ENCODE assay signal across 1 cellular context in the genomic region with DNA sequence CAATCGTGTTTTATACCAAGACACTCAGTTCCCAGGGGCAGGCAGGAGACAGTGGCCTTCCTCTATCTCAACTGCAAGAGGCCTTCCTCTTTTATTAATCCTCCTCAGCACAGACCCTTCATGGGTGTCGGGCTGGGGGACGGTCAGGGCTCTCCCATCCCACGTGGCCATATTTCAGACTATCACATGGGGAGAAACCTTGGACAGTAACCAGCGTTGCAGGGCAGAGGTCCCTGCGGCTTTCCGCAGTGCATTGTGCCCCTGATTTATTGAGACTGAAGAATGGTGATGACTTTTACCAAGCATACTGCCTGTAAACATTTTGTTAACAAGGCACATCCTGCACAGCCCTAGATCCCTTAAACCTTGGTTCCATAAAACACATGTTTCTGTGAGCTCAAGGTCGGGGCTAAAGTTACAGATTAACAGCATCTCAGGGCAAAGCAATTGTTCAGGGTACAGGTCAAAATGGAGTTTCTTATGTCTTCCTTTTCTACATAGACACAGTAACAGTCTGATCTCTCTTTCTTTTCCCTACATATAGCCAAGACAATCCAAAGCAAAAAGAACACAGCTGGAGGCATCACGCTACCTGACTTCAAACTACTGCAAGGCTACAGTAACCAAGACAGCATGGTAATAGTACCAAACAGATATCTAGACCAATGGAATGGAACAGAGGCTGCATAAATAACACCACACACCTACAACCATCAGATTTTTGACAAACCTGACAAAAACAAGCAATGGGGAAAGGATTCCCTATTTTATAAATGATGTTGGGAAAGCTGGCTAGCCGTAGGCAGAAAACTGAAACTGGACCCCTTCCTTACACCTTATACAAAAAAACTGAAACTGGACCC.
TF ChIP-seq lines count a peak whose summit lies in the region.
"Not testable (repeated sequence)": the region's sequence is repeated elsewhere in the genome, so short reads cannot be mapped to it uniquely, and the experiment has no call there.

No MANE protein-coding gene starts in this region.

TF ChIP-seq in HepG2, 621 proteins besides CTCF, POLR2A, EP300 and RAD21 (continued from another document and continues in another):
- TF ChIP-seq, protein P1, sequence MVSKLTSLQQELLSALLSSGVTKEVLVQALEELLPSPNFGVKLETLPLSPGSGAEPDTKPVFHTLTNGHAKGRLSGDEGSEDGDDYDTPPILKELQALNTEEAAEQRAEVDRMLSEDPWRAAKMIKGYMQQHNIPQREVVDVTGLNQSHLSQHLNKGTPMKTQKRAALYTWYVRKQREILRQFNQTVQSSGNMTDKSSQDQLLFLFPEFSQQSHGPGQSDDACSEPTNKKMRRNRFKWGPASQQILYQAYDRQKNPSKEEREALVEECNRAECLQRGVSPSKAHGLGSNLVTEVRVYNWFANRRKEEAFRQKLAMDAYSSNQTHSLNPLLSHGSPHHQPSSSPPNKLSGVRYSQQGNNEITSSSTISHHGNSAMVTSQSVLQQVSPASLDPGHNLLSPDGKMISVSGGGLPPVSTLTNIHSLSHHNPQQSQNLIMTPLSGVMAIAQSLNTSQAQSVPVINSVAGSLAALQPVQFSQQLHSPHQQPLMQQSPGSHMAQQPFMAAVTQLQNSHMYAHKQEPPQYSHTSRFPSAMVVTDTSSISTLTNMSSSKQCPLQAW (CRISPR knock-in tag; IDR thresholded peaks at IDR 0.05): peak; percentile 100
- peak; percentile 36; the same call in 1 of the 2 replicates for TF ChIP-seq YEATS2 (CRISPR knock-in tag; IDR thresholded peaks at IDR 0.05; ENCODE audit: borderline replicate concordance)
- peak; percentile 88 for TF ChIP-seq SOX5 (CRISPR knock-in tag; IDR thresholded peaks at IDR 0.05; ENCODE audit: borderline replicate concordance)
- TF ChIP-seq, protein P2, sequence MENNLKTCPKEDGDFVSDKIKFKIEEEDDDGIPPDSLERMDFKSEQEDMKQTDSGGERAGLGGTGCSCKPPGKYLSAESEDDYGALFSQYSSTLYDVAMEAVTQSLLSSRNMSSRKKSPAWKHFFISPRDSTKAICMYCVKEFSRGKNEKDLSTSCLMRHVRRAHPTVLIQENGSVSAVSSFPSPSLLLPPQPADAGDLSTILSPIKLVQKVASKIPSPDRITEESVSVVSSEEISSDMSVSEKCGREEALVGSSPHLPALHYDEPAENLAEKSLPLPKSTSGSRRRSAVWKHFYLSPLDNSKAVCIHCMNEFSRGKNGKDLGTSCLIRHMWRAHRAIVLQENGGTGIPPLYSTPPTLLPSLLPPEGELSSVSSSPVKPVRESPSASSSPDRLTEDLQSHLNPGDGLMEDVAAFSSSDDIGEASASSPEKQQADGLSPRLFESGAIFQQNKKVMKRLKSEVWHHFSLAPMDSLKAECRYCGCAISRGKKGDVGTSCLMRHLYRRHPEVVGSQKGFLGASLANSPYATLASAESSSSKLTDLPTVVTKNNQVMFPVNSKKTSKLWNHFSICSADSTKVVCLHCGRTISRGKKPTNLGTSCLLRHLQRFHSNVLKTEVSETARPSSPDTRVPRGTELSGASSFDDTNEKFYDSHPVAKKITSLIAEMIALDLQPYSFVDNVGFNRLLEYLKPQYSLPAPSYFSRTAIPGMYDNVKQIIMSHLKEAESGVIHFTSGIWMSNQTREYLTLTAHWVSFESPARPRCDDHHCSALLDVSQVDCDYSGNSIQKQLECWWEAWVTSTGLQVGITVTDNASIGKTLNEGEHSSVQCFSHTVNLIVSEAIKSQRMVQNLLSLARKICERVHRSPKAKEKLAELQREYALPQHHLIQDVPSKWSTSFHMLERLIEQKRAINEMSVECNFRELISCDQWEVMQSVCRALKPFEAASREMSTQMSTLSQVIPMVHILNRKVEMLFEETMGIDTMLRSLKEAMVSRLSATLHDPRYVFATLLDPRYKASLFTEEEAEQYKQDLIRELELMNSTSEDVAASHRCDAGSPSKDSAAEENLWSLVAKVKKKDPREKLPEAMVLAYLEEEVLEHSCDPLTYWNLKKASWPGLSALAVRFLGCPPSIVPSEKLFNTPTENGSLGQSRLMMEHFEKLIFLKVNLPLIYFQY (CRISPR knock-in tag; IDR thresholded peaks at IDR 0.05; ENCODE audit: borderline replicate concordance): peak; percentile 35; the same call in 1 of the 2 replicates
- TF ChIP-seq KDM3A (CRISPR knock-in tag; IDR thresholded peaks at IDR 0.05; ENCODE audit: low read depth): peak; percentile 48; the same call in 1 of the 2 replicates
- TF ChIP-seq, protein P3, sequence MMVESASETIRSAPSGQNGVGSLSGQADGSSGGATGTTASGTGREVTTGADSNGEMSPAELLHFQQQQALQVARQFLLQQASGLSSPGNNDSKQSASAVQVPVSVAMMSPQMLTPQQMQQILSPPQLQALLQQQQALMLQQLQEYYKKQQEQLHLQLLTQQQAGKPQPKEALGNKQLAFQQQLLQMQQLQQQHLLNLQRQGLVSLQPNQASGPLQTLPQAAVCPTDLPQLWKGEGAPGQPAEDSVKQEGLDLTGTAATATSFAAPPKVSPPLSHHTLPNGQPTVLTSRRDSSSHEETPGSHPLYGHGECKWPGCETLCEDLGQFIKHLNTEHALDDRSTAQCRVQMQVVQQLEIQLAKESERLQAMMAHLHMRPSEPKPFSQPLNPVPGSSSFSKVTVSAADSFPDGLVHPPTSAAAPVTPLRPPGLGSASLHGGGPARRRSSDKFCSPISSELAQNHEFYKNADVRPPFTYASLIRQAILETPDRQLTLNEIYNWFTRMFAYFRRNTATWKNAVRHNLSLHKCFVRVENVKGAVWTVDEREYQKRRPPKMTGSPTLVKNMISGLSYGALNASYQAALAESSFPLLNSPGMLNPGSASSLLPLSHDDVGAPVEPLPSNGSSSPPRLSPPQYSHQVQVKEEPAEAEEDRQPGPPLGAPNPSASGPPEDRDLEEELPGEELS (CRISPR knock-in tag; IDR thresholded peaks at IDR 0.05): peak; percentile 90
- TF ChIP-seq, protein P4, sequence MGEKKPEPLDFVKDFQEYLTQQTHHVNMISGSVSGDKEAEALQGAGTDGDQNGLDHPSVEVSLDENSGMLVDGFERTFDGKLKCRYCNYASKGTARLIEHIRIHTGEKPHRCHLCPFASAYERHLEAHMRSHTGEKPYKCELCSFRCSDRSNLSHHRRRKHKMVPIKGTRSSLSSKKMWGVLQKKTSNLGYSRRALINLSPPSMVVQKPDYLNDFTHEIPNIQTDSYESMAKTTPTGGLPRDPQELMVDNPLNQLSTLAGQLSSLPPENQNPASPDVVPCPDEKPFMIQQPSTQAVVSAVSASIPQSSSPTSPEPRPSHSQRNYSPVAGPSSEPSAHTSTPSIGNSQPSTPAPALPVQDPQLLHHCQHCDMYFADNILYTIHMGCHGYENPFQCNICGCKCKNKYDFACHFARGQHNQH (CRISPR knock-in tag; IDR thresholded peaks at IDR 0.05): peak; percentile 58; the same call in 1 of the 2 replicates
- peak; percentile 28; the same call in 1 of the 2 replicates for TF ChIP-seq ZNF350 (CRISPR knock-in tag; IDR thresholded peaks at IDR 0.05; ENCODE audit: borderline replicate concordance, low read depth)
- peak; percentile 40; the same call in 1 of the 2 replicates for TF ChIP-seq THAP11 (CRISPR knock-in tag; IDR thresholded peaks at IDR 0.05)
- peak; percentile 95 for TF ChIP-seq PITX1 (CRISPR knock-in tag; IDR thresholded peaks at IDR 0.05)
- TF ChIP-seq SALL1 (CRISPR knock-in tag; IDR thresholded peaks at IDR 0.05): peak; percentile 82
- TF ChIP-seq, protein P5, sequence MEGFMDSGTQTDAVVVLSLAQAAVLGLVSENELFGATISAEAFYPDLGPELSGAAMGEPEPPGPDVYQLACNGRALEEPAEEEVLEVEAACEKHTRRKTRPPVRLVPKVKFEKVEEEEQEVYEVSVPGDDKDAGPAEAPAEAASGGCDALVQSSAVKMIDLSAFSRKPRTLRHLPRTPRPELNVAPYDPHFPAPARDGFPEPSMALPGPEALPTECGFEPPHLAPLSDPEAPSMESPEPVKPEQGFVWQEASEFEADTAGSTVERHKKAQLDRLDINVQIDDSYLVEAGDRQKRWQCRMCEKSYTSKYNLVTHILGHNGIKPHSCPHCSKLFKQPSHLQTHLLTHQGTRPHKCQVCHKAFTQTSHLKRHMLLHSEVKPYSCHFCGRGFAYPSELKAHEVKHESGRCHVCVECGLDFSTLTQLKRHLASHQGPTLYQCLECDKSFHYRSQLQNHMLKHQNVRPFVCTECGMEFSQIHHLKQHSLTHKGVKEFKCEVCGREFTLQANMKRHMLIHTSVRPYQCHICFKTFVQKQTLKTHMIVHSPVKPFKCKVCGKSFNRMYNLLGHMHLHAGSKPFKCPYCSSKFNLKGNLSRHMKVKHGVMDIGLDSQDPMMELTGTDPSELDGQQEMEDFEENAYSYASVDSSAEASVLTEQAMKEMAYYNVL (CRISPR knock-in tag; IDR thresholded peaks at IDR 0.05; ENCODE audit: borderline replicate concordance): peak; percentile 18; the same call in 1 of the 2 replicates
- TF ChIP-seq ZFX (CRISPR knock-in tag; IDR thresholded peaks at IDR 0.05; ENCODE audit: low read depth): peak; percentile 64; the same call in 1 of the 2 replicates
- TF ChIP-seq JUND (CRISPR knock-in tag; IDR thresholded peaks at IDR 0.05): 0 out of 2 replicates have a peak, but pooled peaks have one; percentile 8
- TF ChIP-seq CC2D1A (CRISPR knock-in tag; IDR thresholded peaks at IDR 0.05): 0 out of 2 replicates have a peak, but pooled peaks have one; percentile 81
- TF ChIP-seq JUN (CRISPR knock-in tag; IDR thresholded peaks at IDR 0.05): 0 out of 2 replicates have a peak, but pooled peaks have one; percentile 17
- TF ChIP-seq TBX2 (CRISPR knock-in tag; IDR thresholded peaks at IDR 0.05; ENCODE audit: borderline replicate concordance): peak; percentile 52; the same call in 1 of the 2 replicates
- TF ChIP-seq MYC (CRISPR knock-in tag; IDR thresholded peaks at IDR 0.05; ENCODE audit: borderline replicate concordance): peak; percentile 76
- peak; percentile 87 for TF ChIP-seq ZNF501 (CRISPR knock-in tag; IDR thresholded peaks at IDR 0.05)
- 0 out of 2 replicates have a peak, but pooled peaks have one; percentile 85 for TF ChIP-seq ZNF589 (CRISPR knock-in tag; conservative IDR thresholded peaks at IDR 0.05)
- TF ChIP-seq, protein P6, sequence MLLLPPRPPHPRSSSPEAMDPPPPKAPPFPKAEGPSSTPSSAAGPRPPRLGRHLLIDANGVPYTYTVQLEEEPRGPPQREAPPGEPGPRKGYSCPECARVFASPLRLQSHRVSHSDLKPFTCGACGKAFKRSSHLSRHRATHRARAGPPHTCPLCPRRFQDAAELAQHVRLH (CRISPR knock-in tag; IDR thresholded peaks at IDR 0.05; ENCODE audit: borderline replicate concordance, low read depth): 0 out of 2 replicates have a peak, but pooled peaks have one; percentile 60
- TF ChIP-seq, protein P7, sequence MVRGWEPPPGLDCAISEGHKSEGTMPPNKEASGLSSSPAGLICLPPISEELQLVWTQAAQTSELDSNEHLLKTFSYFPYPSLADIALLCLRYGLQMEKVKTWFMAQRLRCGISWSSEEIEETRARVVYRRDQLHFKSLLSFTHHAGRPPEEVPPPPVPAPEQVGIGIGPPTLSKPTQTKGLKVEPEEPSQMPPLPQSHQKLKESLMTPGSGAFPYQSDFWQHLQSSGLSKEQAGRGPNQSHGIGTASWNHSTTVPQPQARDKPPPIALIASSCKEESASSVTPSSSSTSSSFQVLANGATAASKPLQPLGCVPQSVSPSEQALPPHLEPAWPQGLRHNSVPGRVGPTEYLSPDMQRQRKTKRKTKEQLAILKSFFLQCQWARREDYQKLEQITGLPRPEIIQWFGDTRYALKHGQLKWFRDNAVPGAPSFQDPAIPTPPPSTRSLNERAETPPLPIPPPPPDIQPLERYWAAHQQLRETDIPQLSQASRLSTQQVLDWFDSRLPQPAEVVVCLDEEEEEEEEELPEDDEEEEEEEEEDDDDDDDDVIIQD (CRISPR knock-in tag; IDR thresholded peaks at IDR 0.05; ENCODE audit: low read depth): peak; percentile 96
- 0 out of 2 replicates have a peak, but pooled peaks have one; percentile 64 for TF ChIP-seq FOXK1 (CRISPR knock-in tag; IDR thresholded peaks at IDR 0.05; ENCODE audit: borderline replicate concordance, low read depth)
- TF ChIP-seq ZMYM4 (CRISPR knock-in tag; IDR thresholded peaks at IDR 0.05): peak; percentile 79
- TF ChIP-seq SAP130 (CRISPR knock-in tag; IDR thresholded peaks at IDR 0.05; ENCODE audit: low read depth): peak; percentile 84
- not testable (repeated sequence) for TF ChIP-seq HNF4G (IDR thresholded peaks at IDR 0.05; ENCODE audit: borderline replicate concordance, low read depth, low read length)
- 0 out of 2 replicates have a peak, but pooled peaks have one; percentile 35 for TF ChIP-seq HNF4G (CRISPR knock-in tag; IDR thresholded peaks at IDR 0.05; ENCODE audit: borderline replicate concordance, low read depth)
- TF ChIP-seq, protein P8, sequence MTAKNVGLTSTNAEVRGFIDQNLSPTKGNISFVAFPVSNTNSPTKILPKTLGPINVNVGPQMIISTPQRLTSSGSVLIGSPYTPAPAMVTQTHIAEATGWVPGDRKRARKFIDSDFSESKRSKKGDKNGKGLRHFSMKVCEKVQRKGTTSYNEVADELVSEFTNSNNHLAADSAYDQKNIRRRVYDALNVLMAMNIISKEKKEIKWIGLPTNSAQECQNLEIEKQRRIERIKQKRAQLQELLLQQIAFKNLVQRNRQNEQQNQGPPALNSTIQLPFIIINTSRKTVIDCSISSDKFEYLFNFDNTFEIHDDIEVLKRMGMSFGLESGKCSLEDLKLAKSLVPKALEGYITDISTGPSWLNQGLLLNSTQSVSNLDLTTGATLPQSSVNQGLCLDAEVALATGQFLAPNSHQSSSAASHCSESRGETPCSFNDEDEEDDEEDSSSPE (CRISPR knock-in tag; IDR thresholded peaks at IDR 0.05): 0 out of 2 replicates have a peak, but pooled peaks have one; percentile 51
- TF ChIP-seq, protein P9, sequence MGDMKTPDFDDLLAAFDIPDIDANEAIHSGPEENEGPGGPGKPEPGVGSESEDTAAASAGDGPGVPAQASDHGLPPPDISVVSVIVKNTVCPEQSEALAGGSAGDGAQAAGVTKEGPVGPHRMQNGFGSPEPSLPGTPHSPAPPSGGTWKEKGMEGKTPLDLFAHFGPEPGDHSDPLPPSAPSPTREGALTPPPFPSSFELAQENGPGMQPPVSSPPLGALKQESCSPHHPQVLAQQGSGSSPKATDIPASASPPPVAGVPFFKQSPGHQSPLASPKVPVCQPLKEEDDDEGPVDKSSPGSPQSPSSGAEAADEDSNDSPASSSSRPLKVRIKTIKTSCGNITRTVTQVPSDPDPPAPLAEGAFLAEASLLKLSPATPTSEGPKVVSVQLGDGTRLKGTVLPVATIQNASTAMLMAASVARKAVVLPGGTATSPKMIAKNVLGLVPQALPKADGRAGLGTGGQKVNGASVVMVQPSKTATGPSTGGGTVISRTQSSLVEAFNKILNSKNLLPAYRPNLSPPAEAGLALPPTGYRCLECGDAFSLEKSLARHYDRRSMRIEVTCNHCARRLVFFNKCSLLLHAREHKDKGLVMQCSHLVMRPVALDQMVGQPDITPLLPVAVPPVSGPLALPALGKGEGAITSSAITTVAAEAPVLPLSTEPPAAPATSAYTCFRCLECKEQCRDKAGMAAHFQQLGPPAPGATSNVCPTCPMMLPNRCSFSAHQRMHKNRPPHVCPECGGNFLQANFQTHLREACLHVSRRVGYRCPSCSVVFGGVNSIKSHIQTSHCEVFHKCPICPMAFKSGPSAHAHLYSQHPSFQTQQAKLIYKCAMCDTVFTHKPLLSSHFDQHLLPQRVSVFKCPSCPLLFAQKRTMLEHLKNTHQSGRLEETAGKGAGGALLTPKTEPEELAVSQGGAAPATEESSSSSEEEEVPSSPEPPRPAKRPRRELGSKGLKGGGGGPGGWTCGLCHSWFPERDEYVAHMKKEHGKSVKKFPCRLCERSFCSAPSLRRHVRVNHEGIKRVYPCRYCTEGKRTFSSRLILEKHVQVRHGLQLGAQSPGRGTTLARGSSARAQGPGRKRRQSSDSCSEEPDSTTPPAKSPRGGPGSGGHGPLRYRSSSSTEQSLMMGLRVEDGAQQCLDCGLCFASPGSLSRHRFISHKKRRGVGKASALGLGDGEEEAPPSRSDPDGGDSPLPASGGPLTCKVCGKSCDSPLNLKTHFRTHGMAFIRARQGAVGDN (CRISPR knock-in tag; IDR thresholded peaks at IDR 0.05): peak; percentile 82
- TF ChIP-seq ERF (CRISPR knock-in tag; IDR thresholded peaks at IDR 0.05): peak; percentile 77; the same call in 1 of the 2 replicates
- TF ChIP-seq ZSCAN25 (CRISPR knock-in tag; IDR thresholded peaks at IDR 0.05): peak; percentile 29; the same call in 1 of the 2 replicates
- TF ChIP-seq KLF16 (CRISPR knock-in tag; IDR thresholded peaks at IDR 0.05): 0 out of 4 replicates have a peak, but pooled peaks of 1 of the 2 experiments have one; percentile 21
- TF ChIP-seq ZNF792 (CRISPR knock-in tag; IDR thresholded peaks at IDR 0.05): peak; percentile 78
